In genomic region chr13:39777527-39778061, GRCh38 we compare ENCODE assay signal across 8 cellular contexts.
DNase-seq lines count a peak whose midpoint lies in the region; ATAC-seq, FAIRE-seq and TF ChIP-seq lines count a peak whose summit lies in the region.

No MANE protein-coding gene starts in this region.

- H4K20me1 ChIP-seq in HepG2 (ENCODE audit: insufficient read depth, low read length): no peaks in the 10 kb centered on the region

- no peak overlapping the region for H3K27ac ChIP-seq in HepG2 (ENCODE audit: extremely low read length, insufficient read depth, low read length)

- intact Hi-C loops in HepG2 (cut with micrococcal nuclease; ENCODE audit: unreplicated experiment): no loop called here

- no peak for TF ChIP-seq RAD21 in HepG2 (CRISPR knock-in tag; IDR thresholded peaks at IDR 0.05)

- H3K79me2 ChIP-seq in HepG2 (ENCODE audit: insufficient read depth, low read length): no peaks in the 10 kb centered on the region

- DNase-seq in activated naive CD4-positive, alpha-beta T cell treated with Interleukin-2 at 50 U/mL for 16 hours: peak; percentile 53
- DNase-seq in activated naive CD4-positive, alpha-beta T cell (lab: John Stamatoyannopoulos, UW): no peak
- DNase-seq in NCI-H446 treated with DMSO at 0.1 percent for 48 hours (lab: John Stamatoyannopoulos, UW) (peak; percentile 47), HepG2 (ENCODE audit: low spot score) (no peak), GM19240 (ENCODE audit: insufficient read length, low spot score) (no peak), NCI-H2029 treated with DMSO at 0.1 percent for 48 hours (lab: John Stamatoyannopoulos, UW) (no peak)
- peak; percentile 40 to 59 for DNase-seq in activated naive CD4-positive, alpha-beta T cell treated with anti-CD3 and anti-CD28 coated beads, Interleukin-2, amount 50 U/mL, for 72 hours (ENCODE audit: low spot score in 2 of 2)

- no peak overlapping the region for H3K4me2 ChIP-seq in HepG2 (ENCODE audit: low read depth, low read length)

- no peaks in the 10 kb centered on the region for H3K36me3 ChIP-seq in HepG2 (replicated peaks in 1 of 2; ENCODE audit: control insufficient read depth in 1 of 2, insufficient read depth in 2 of 2, low read length in 2 of 2)

- CTCF ChIA-PET in HepG2 (lab: Yijun Ruan, JAX; ENCODE audit: low intra/inter-chr PET ratio, low total read pairs): no interaction called here

- WGBS in HepG2 (ENCODE audit: low lambda C conversion rate): 95% methylated on average over 2 of the region's 2 CpGs

- in situ Hi-C loops in HepG2 (cut with HindIII; ENCODE audit: extremely low pct_ligation_motif_present, low pct_unique_long_range_greater_than_20kb): loop anchor here (25.0 kb wide), 1 partner anchor 910 kb away; no protein-coding TSS in a partner anchor

- H3K27me3 ChIP-seq in HepG2 (ENCODE audit: control insufficient read depth in 1 of 2, insufficient read depth in 2 of 2, low read length in 2 of 2): no peaks in the 10 kb centered on the region

- TF ChIP-seq POLR2A in HepG2 (IDR thresholded peaks at IDR 0.05; ENCODE audit: insufficient read depth in 1 of 2, low read depth in 2 of 2, low read length in 2 of 2): no peak

- TF ChIP-seq CTCF in HepG2 (CRISPR knock-in tag; IDR thresholded peaks at IDR 0.05): no peak

- no peaks in the 10 kb centered on the region for H3K4me1 ChIP-seq in HepG2 (ENCODE audit: insufficient read depth, low read length)

- POLR2A ChIA-PET in HepG2 (lab: Yijun Ruan, JAX): no interaction called here

- H2AFZ ChIP-seq in HepG2 (ENCODE audit: low read length): no peak overlapping the region

- peaks cover 0 to 17% of the 10 kb centered on the region in 2 donors for H3K9me3 Mint-ChIP-seq in activated naive CD4-positive, alpha-beta T cell treated with anti-CD3 and anti-CD28 coated beads, Interleukin-2, amount 50 U/mL, for 72 hours

- no peak overlapping the region for H3K9ac ChIP-seq in HepG2 (ENCODE audit: insufficient read depth, low read depth, low read length)

- peaks cover 0 to 23% of the 10 kb centered on the region in 2 donors for H3K36me3 Mint-ChIP-seq in activated naive CD4-positive, alpha-beta T cell treated with anti-CD3 and anti-CD28 coated beads, Interleukin-2, amount 50 U/mL, for 72 hours

- no TSS peak for BruUV-seq in HepG2 (replicated peaks; lab: Mats Ljungman, UMichigan)

- no peak for FAIRE-seq in HepG2 (lab: Jason Lieb, UNC)

- peak; percentile 87 to 89 for ATAC-seq in activated naive CD4-positive, alpha-beta T cell treated with anti-CD3 and anti-CD28 coated beads, Interleukin-2, amount 50 U/mL, for 72 hours
- ATAC-seq in HepG2 (peak; percentile 65), HG03457 (IDR thresholded peaks at IDR 0.05; ENCODE audit: unreplicated experiment) (no peak)

- TF ChIP-seq EP300 in HepG2 (IDR thresholded peaks at IDR 0.05; ENCODE audit: low read depth in 2 of 2, low read length in 2 of 2): no peak
- TF ChIP-seq EP300 in HepG2 (CRISPR knock-in tag; IDR thresholded peaks at IDR 0.05; ENCODE audit: borderline replicate concordance): no peak

- H3K27ac Mint-ChIP-seq in activated naive CD4-positive, alpha-beta T cell treated with anti-CD3 and anti-CD28 coated beads, Interleukin-2, amount 50 U/mL, for 72 hours: peak overlapping the region; percentile 96 to 97

- H3K9me3 ChIP-seq in HepG2 (ENCODE audit: low read length): no peaks in the 10 kb centered on the region

- no peak overlapping the region for H3K4me3 ChIP-seq in HepG2 (replicated peaks in 1 of 3; ENCODE audit: insufficient read depth in 1 of 3, low read depth in 2 of 3, low read length in 3 of 3)

TF ChIP-seq in HepG2, 621 proteins besides CTCF, POLR2A, EP300 and RAD21 (continues in another document):
- no peak for TF ChIP-seq CSRNP1 (CRISPR knock-in tag; IDR thresholded peaks at IDR 0.05)
- no peak for TF ChIP-seq FOXK2 (IDR thresholded peaks at IDR 0.05)
- no peak for TF ChIP-seq DMTF1 (CRISPR knock-in tag; IDR thresholded peaks at IDR 0.05)
- TF ChIP-seq CEBPB (IDR thresholded peaks at IDR 0.05; ENCODE audit: borderline replicate concordance, low read depth, low read length): peak; percentile 59; the same call in 1 of the 2 replicates
- no peak for TF ChIP-seq SNAPC4 (CRISPR knock-in tag; IDR thresholded peaks at IDR 0.05)

Comparison
In these comparisons a context has a peak if more than half of its experiments do, and no peak if none do; other contexts are left out.
1. DNase-seq: peak in activated naive CD4-positive, alpha-beta T cell treated with Interleukin-2 at 50 U/mL for 16 hours (single experiment), NCI-H446 treated with DMSO at 0.1 percent for 48 hours (single experiment) and activated naive CD4-positive, alpha-beta T cell treated with anti-CD3 and anti-CD28 coated beads, Interleukin-2, amount 50 U/mL, for 72 hours (2 of 2); none in activated naive CD4-positive, alpha-beta T cell (0 of 4), HepG2 (single experiment), GM19240 (single experiment) and NCI-H2029 treated with DMSO at 0.1 percent for 48 hours (single experiment).